14 cellular contexts compared by ENCODE assay signal in genomic region chr10:117133273-117134083, GRCh38. TPM values are rescaled to one million over a fixed set of nuclear protein-coding genes. Genes with fewer than 3 reads are reported as not detected.
A peak's percentile ranks its signal among the peaks of the same experiment; 100 is the strongest.
DNase-seq lines count a peak whose midpoint lies in the region; ATAC-seq and TF ChIP-seq lines count a peak whose summit lies in the region.
"Had no signal": no experiment of that assay in that cellular context is flagged by ENCODE, and none has a peak within 500 bp of the region (broad histone marks: within the 10 kb centered on the region; RNA-seq: fewer than 3 reads in every experiment).

No MANE protein-coding gene starts in this region.

- TSS peak; percentile 1 for BruUV-seq in A673 (replicated peaks; lab: Mats Ljungman, UMichigan)
- BruUV-seq in PC-3 (replicated peaks; lab: Mats Ljungman, UMichigan), result no TSS peak

- POLR2A ChIA-PET in A673 (lab: Charles Lee; ENCODE audit: low non-redundant PET) (interaction anchor here (1.0 kb wide), 1 partner anchor 40 kb away, joined by 3 read pairs; no protein-coding TSS in a partner anchor), PC-3 (lab: Charles Lee; ENCODE audit: unreplicated experiment) (interaction anchor here (0.7 kb wide), 1 partner anchor 159 kb away, joined by 4 read pairs; no protein-coding TSS in a partner anchor)
- POLR2A ChIA-PET in CD8-positive, alpha-beta memory T cell (lab: Charles Lee), result no interaction called here
- POLR2A ChIA-PET in naive thymus-derived CD4-positive, alpha-beta T cell (lab: Charles Lee), result no interaction called here

- H3K27ac ChIP-seq in A673 (ENCODE audit: low read depth, low read length, poor library complexity, severe bottlenecking) (peak overlapping the region; percentile 100), PC-3 (ENCODE audit: low read length) (no peak overlapping the region)
- H3K27ac ChIP-seq in CD8-positive, alpha-beta memory T cell (ENCODE audit: low read depth, low read length), result no peak overlapping the region
- no peak overlapping the region for H3K27ac ChIP-seq in naive thymus-derived CD4-positive, alpha-beta T cell (ENCODE audit: low read depth, low read length)

- H3K36me3 ChIP-seq in A673 (ENCODE audit: insufficient read depth, low read length, poor library complexity, severe bottlenecking) (peaks cover 76% of the 10 kb centered on the region), PC-3 (ENCODE audit: low read depth, low read length) (no peaks in the 10 kb centered on the region)
- H3K36me3 ChIP-seq in CD8-positive, alpha-beta memory T cell (ENCODE audit: insufficient read depth, low read length), result no peaks in the 10 kb centered on the region
- no peaks in the 10 kb centered on the region for H3K36me3 ChIP-seq in naive thymus-derived CD4-positive, alpha-beta T cell (ENCODE audit: control insufficient read depth in 2 of 3, insufficient read depth in 3 of 3, low read length in 3 of 3)
- H3K36me3 ChIP-seq: HAP-1 had no signal

- H2AFZ ChIP-seq in PC-3 (ENCODE audit: low read length), result no peak overlapping the region

- CTCF ChIA-PET in A673 (lab: Charles Lee) (interaction anchor here (0.7 to 1.6 kb wide), 3 partner anchors 33 to 296 kb away, joined by 3 to 14 read pairs (median 6); no protein-coding TSS in a partner anchor), PC-3 (lab: Charles Lee) (no interaction called here)
- CTCF ChIA-PET in CD8-positive, alpha-beta memory T cell (lab: Charles Lee), result no interaction called here
- CTCF ChIA-PET in naive thymus-derived CD4-positive, alpha-beta T cell (lab: Charles Lee), result no interaction called here

- H3K27me3 ChIP-seq in A673 (replicated peaks; ENCODE audit: insufficient read depth, low read depth, low read length, poor library complexity) (no peaks in the 10 kb centered on the region), PC-3 (ENCODE audit: low read length) (peaks cover 12% of the 10 kb centered on the region; the same call in 1 of the 2 replicates)
- H3K27me3 ChIP-seq in CD8-positive, alpha-beta memory T cell (ENCODE audit: insufficient read depth, low read length, poor library complexity, severe bottlenecking), result peaks cover 45% of the 10 kb centered on the region
- peaks cover 0 to 45% of the 10 kb centered on the region in 2 donors for H3K27me3 ChIP-seq in naive thymus-derived CD4-positive, alpha-beta T cell (ENCODE audit: control insufficient read depth in 2 of 2, insufficient read depth in 2 of 2, low read length in 2 of 2)

- peaks cover 24 to 48% (median 32%) of the 10 kb centered on the region in 3 donors for H3K4me1 Mint-ChIP-seq in CD8-positive, alpha-beta memory T cell
- peaks cover 9 to 46% (median 40%) of the 10 kb centered on the region in 7 donors for H3K4me1 Mint-ChIP-seq in naive thymus-derived CD4-positive, alpha-beta T cell

- no peaks in the 10 kb centered on the region for H3K79me2 ChIP-seq in PC-3 (ENCODE audit: low read length)

- H3K9me3 Mint-ChIP-seq in CD8-positive, alpha-beta memory T cell, result peaks cover 0 to 4% (median 3%) of the 10 kb centered on the region in 5 donors
- H3K9me3 Mint-ChIP-seq in naive thymus-derived CD4-positive, alpha-beta T cell, result peaks cover 0 to 8% (median 0%) of the 10 kb centered on the region in 11 donors

- H3K4me3 ChIP-seq in A673 (ENCODE audit: low read depth, low read length, poor library complexity, severe bottlenecking), result peak overlapping the region; percentile 39
- H3K4me3 ChIP-seq in CD8-positive, alpha-beta memory T cell (ENCODE audit: low read length), result no peak overlapping the region
- no peak overlapping the region for H3K4me3 ChIP-seq in naive thymus-derived CD4-positive, alpha-beta T cell (ENCODE audit: low read length)
- H3K4me3 ChIP-seq in PC-3 (ENCODE audit: low read length), result no peak overlapping the region
- H3K4me3 ChIP-seq: HAP-1 had no signal

- H4K20me1 ChIP-seq in PC-3 (ENCODE audit: low read length), result no peaks in the 10 kb centered on the region

- peaks cover 69 to 77% of the 10 kb centered on the region in 2 donors for H3K27me3 Mint-ChIP-seq in CD8-positive, alpha-beta memory T cell
- H3K27me3 Mint-ChIP-seq in naive thymus-derived CD4-positive, alpha-beta T cell, result peaks cover 78 to 87% (median 82%) of the 10 kb centered on the region in 5 donors

- no peaks in the 10 kb centered on the region for H3F3A ChIP-seq in PC-3 (ENCODE audit: low read length, unreplicated experiment)

- no peaks in the 10 kb centered on the region for H3K36me3 Mint-ChIP-seq in CD8-positive, alpha-beta memory T cell
- no peaks in the 10 kb centered on the region for H3K36me3 Mint-ChIP-seq in naive thymus-derived CD4-positive, alpha-beta T cell

- intact Hi-C loops in A673 (cut with micrococcal nuclease; ENCODE audit: unreplicated experiment), result loop anchor here (1.0 to 5.0 kb wide), 2 partner anchors 43 to 61 kb away; no protein-coding TSS in a partner anchor
- intact Hi-C loops in naive thymus-derived CD4-positive, alpha-beta T cell (cut with micrococcal nuclease), result loop anchor here in 1 of 2 donors (2.0 kb wide), 2 partner anchors 31 to 401 kb away; no protein-coding TSS in a partner anchor
- intact Hi-C loops in left colon (cut with DNase I, micrococcal nuclease), result no loop called here
- intact Hi-C loops in PC-3 (cut with micrococcal nuclease), result no loop called here

- peaks cover 71% of the 10 kb centered on the region for H3K4me1 ChIP-seq in A673 (ENCODE audit: insufficient read depth, low read length, poor library complexity, severe bottlenecking)
- H3K4me1 ChIP-seq in CD8-positive, alpha-beta memory T cell (ENCODE audit: insufficient read depth, low read length), result peaks cover 14% of the 10 kb centered on the region
- H3K4me1 ChIP-seq in naive thymus-derived CD4-positive, alpha-beta T cell (ENCODE audit: control insufficient read depth in 2 of 2, insufficient read depth in 2 of 2, low read length in 2 of 2), result peaks cover 0 to 12% of the 10 kb centered on the region in 2 donors
- 0 out of 2 replicates have a peak, but pooled peaks cover 3% of the 10 kb centered on the region for H3K4me1 ChIP-seq in PC-3 (ENCODE audit: insufficient read depth, low read length)
- H3K4me1 ChIP-seq: HAP-1 had no signal

- H3K4me3 Mint-ChIP-seq in CD8-positive, alpha-beta memory T cell, result peak overlapping the region in 6 of 7 donors; percentile 8 to 61 (median 40)
- H3K4me3 Mint-ChIP-seq in naive thymus-derived CD4-positive, alpha-beta T cell, result peak overlapping the region in 9 of 10 donors; percentile 36 to 95 (median 76)

- H3K9me3 ChIP-seq in A673 (ENCODE audit: low read depth, low read length, poor library complexity, severe bottlenecking), result no peaks in the 10 kb centered on the region
- H3K9me3 ChIP-seq in CD8-positive, alpha-beta memory T cell (ENCODE audit: low read length), result no peaks in the 10 kb centered on the region
- no peaks in the 10 kb centered on the region for H3K9me3 ChIP-seq in naive thymus-derived CD4-positive, alpha-beta T cell (ENCODE audit: control insufficient read depth in 2 of 3, low read length in 3 of 3)
- no peaks in the 10 kb centered on the region for H3K9me3 ChIP-seq in PC-3 (ENCODE audit: low read length)
- H3K9me3 ChIP-seq: HAP-1 had no signal

- no peak for ATAC-seq in naive thymus-derived CD4-positive, alpha-beta T cell
- ATAC-seq in left colon (no peak), HG02973 (IDR thresholded peaks at IDR 0.05; ENCODE audit: unreplicated experiment) (no peak), PC-3 (no peak), GM21360 (IDR thresholded peaks at IDR 0.05; ENCODE audit: unreplicated experiment) (no peak)

- DNase-seq in A673 (ENCODE audit: low spot score) (peak; percentile 49), astrocyte of the hippocampus (ENCODE audit: low read depth, low spot score) (peak; percentile 50), left colon (no peak), PC-3 (no peak)
- DNase-seq in CD8-positive, alpha-beta memory T cell, result no peak
- DNase-seq in naive thymus-derived CD4-positive, alpha-beta T cell, result no peak
- DNase-seq: Calu3; NCI-H1417 treated with DMSO at 0.1 percent for 48 hours; NK-92 treated with Interleukin-12 subunit alpha and Interleukin-12 subunit beta, amount 100 ng/mL, for 24 hours; stimulated activated CD8-positive, alpha-beta memory T cell treated with anti-CD3 and anti-CD28 coated beads, Interleukin-4, amount 100 ng/mL, for 48 hours had no signal

- no peak overlapping the region for H3K9ac ChIP-seq in PC-3 (ENCODE audit: low read length)

- TF ChIP-seq CTCF in A673 (conservative IDR thresholded peaks at IDR 0.05; ENCODE audit: low read depth, low read length) (no peak), PC-3 (conservative IDR thresholded peaks at IDR 0.05; ENCODE audit: low read depth, low read length) (no peak)

- no peaks in the 10 kb centered on the region for H3K9me2 ChIP-seq in PC-3 (replicated peaks; ENCODE audit: low read length)

- H3K4me2 ChIP-seq in PC-3 (ENCODE audit: low read length), result no peak overlapping the region

- peak overlapping the region in 2 of 8 donors; percentile 26 to 52 for H3K27ac Mint-ChIP-seq in CD8-positive, alpha-beta memory T cell
- H3K27ac Mint-ChIP-seq in naive thymus-derived CD4-positive, alpha-beta T cell, result peak overlapping the region in 2 of 9 donors; percentile 16 to 75

RNA-seq across cellular contexts. Expression of gene VAX1, which starts 4.6 kb away (rescaled TPM):
- total RNA-seq in A673 (2021), result 65.1 and 74.4 TPM in 2 replicates
- total RNA-seq in CD8-positive, alpha-beta memory T cell, result not detected
- polyA plus RNA-seq in CD8-positive, alpha-beta memory T cell, result not detected
- total RNA-seq in naive thymus-derived CD4-positive, alpha-beta T cell, result not detected
- polyA plus RNA-seq in naive thymus-derived CD4-positive, alpha-beta T cell, result not detected
- total RNA-seq in left colon, result not detected
- total RNA-seq in PC-3 (2014; rRNA removed), result 0.12 and 0.98 TPM in 2 replicates
- total RNA-seq: Calu3, mucosa of gallbladder had no signal

Comparison
In these comparisons a context has a peak if more than half of its experiments do, and no peak if none do; other contexts are left out.
1. DNase-seq: peak in A673 (single experiment) and astrocyte of the hippocampus (single experiment); none in CD8-positive, alpha-beta memory T cell (0 of 5), naive thymus-derived CD4-positive, alpha-beta T cell (0 of 9), left colon (0 of 2) and PC-3 (single experiment).
2. RNA of gene VAX1, which starts 4.6 kb away (total RNA-seq): 65.1 to 74.4 TPM in A673; 0.12 to 0.98 TPM in PC-3, not detected in CD8-positive, alpha-beta memory T cell, not detected in naive thymus-derived CD4-positive, alpha-beta T cell and not detected in left colon; every median in the first group is over 10 times any median in the second.
3. POLR2A ChIA-PET loops: an anchor here in A673 (1.0 kb wide) and PC-3 (0.7 kb wide); none called in CD8-positive, alpha-beta memory T cell and naive thymus-derived CD4-positive, alpha-beta T cell.